In genomic region chr17:82750241-82750905, GRCh38 we compare ENCODE assay signal across 1 cellular context.
TF ChIP-seq lines count a peak whose summit lies in the region.

No MANE protein-coding gene starts in this region.

TF ChIP-seq in WTC11, 78 proteins besides CTCF, POLR2A, EP300 and RAD21 (continued from another document):
- TF ChIP-seq ZNF532 (CRISPR knock-in tag; IDR thresholded peaks at IDR 0.05; ENCODE audit: borderline replicate concordance), result no peak
- no peak for TF ChIP-seq CBFB (CRISPR knock-in tag; IDR thresholded peaks at IDR 0.05; ENCODE audit: low read depth)
- no peak for TF ChIP-seq JAZF1 (CRISPR knock-in tag; IDR thresholded peaks at IDR 0.05)
- no peak for TF ChIP-seq PRDM15 (CRISPR knock-in tag; IDR thresholded peaks at IDR 0.05)
- TF ChIP-seq AFF4 (CRISPR knock-in tag; IDR thresholded peaks at IDR 0.05; ENCODE audit: borderline replicate concordance), result no peak
- TF ChIP-seq E2F1 (CRISPR knock-in tag; IDR thresholded peaks at IDR 0.05), result no peak
- TF ChIP-seq CREM (CRISPR knock-in tag; IDR thresholded peaks at IDR 0.05), result no peak
- no peak for TF ChIP-seq ATF6 (CRISPR knock-in tag; IDR thresholded peaks at IDR 0.05)
- no peak for TF ChIP-seq FOXJ3 (CRISPR knock-in tag; IDR thresholded peaks at IDR 0.05; ENCODE audit: borderline replicate concordance)
- no peak for TF ChIP-seq HMGXB4 (CRISPR knock-in tag; IDR thresholded peaks at IDR 0.05)
- no peak for TF ChIP-seq TCF7 (CRISPR knock-in tag; IDR thresholded peaks at IDR 0.05; ENCODE audit: low read depth)
- TF ChIP-seq TP53 (CRISPR knock-in tag; IDR thresholded peaks at IDR 0.05), result no peak
- no peak for TF ChIP-seq GRHL2 (CRISPR knock-in tag; IDR thresholded peaks at IDR 0.05; ENCODE audit: insufficient replicate concordance, severe bottlenecking)
- TF ChIP-seq ZNF423 (CRISPR knock-in tag; IDR thresholded peaks at IDR 0.05), result no peak
- TF ChIP-seq ZNF138 (CRISPR knock-in tag; conservative IDR thresholded peaks at IDR 0.05), result no peak
- no peak for TF ChIP-seq FOXK1 (CRISPR knock-in tag; IDR thresholded peaks at IDR 0.05)
- no peak for TF ChIP-seq STAT6 (CRISPR knock-in tag; conservative IDR thresholded peaks at IDR 0.05; ENCODE audit: low read depth)
- no peak for TF ChIP-seq ATF1 (CRISPR knock-in tag; IDR thresholded peaks at IDR 0.05)
